In the genomic region with DNA sequence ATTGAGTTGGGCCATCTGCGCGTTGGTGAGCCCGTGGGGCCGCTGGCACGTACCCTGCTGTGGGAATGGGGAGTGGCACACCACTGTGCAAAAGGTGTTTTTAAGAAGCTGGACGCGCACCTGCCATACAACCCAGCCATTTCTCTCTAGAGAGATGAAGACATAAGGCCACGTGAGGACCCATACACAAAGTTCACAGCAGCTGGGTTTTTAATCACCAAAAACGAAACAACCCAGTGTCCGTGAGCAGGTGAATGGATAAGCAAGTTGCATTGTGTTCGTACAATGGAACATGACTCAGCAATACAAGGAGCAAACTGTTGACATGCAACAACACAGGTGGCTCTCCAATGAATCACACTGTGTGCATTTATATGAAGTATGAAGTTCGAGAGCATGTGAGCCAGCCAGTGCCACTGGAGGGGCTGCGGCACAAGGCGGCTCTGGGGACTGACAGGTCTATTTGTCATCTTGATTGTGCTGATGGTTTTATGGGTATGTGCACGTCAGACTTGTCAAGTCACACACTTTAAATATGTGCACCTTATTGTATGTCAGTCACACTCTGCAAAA, we compare ENCODE assay signal across 16 cellular contexts. TPM values are rescaled to one million over a fixed set of nuclear protein-coding genes. Genes with fewer than 3 reads are reported as not detected.
DNase-seq lines count a peak whose midpoint lies in the region; ATAC-seq, FAIRE-seq and TF ChIP-seq lines count a peak whose summit lies in the region.
"Had no signal": no experiment of that assay in that cellular context is flagged by ENCODE, and none has a peak within 500 bp of the region (broad histone marks: within the 10 kb centered on the region; RNA-seq: fewer than 3 reads in every experiment).

No MANE protein-coding gene starts in this region.

- BruUV-seq in GM12878 (replicated peaks; lab: Mats Ljungman, UMichigan): no TSS peak

- H3K4me2 ChIP-seq in GM12878 (ENCODE audit: control insufficient read depth, insufficient read depth) (peak overlapping the region; percentile 21; the same call in 1 of the 2 replicates), neuronal stem cell (ENCODE audit: insufficient read depth, low read length, poor library complexity, severe bottlenecking) (no peak overlapping the region)
- H3K4me2 ChIP-seq: neural progenitor cell had no signal

- DNase-seq in activated CD4-positive, alpha-beta T cell treated with anti-CD3 and anti-CD28 coated beads for 36 hours: no peak
- DNase-seq in activated CD4-positive, alpha-beta T cell treated with anti-CD3 and anti-CD28 coated beads, Interleukin-2, amount 50 U/mL, for 4 hours: no peak
- DNase-seq in NCI-H2107 treated with DMSO at 0.1 percent for 48 hours (lab: John Stamatoyannopoulos, UW; ENCODE audit: unreplicated experiment) (peak; percentile 90), GM12878 (ENCODE audit: low read depth, low spot score) (no peak), putamen (ENCODE audit: low spot score) (no peak), neuronal stem cell (ENCODE audit: low spot score) (no peak), NCI-H226 (no peak)
- DNase-seq: activated naive CD8-positive, alpha-beta T cell treated with anti-CD3 and anti-CD28 coated beads, Interleukin-2, amount 10 ng/mL, durations not matched to agents 7 days and 5 days; cortex of kidney; EL had no signal

- H3K27ac ChIP-seq in GM12878 (ENCODE audit: control insufficient read depth, insufficient read depth) (no peak overlapping the region), neuronal stem cell (replicated peaks; ENCODE audit: low read length) (no peak overlapping the region)
- H3K27ac ChIP-seq: neural progenitor cell, Peyer's patch had no signal

- ATAC-seq in activated CD4-positive, alpha-beta T cell treated with anti-CD3 and anti-CD28 coated beads for 36 hours: peak; percentile 30
- ATAC-seq in GM12878: peak; percentile 36
- peak; percentile 50 for ATAC-seq in stimulated activated memory B cell treated with anti-CD40 and anti-IgM and Interleukin-4, amounts not matched to agents 10 μg/mL and 1 μg/mL and 100 μg/mL, for 72 hours

- intact Hi-C loops in activated CD4-positive, alpha-beta T cell treated with anti-CD3 and anti-CD28 coated beads for 36 hours (cut with DNase I, micrococcal nuclease): no loop called here
- intact Hi-C loops in GM12878 (cut with micrococcal nuclease; ENCODE audit: unreplicated experiment): no loop called here

- H2BK5ac ChIP-seq in neuronal stem cell (ENCODE audit: low read length): no peak overlapping the region

- H3K36me3 ChIP-seq in GM12878 (ENCODE audit: control insufficient read depth in 2 of 2, insufficient read depth in 2 of 2, low read length in 1 of 2) (no peaks in the 10 kb centered on the region), neuronal stem cell (replicated peaks in 1 of 2; ENCODE audit: control insufficient read depth in 2 of 2, insufficient read depth in 2 of 2, low read length in 2 of 2) (no peaks in the 10 kb centered on the region)
- H3K36me3 ChIP-seq: neural progenitor cell, Peyer's patch had no signal

- no peak overlapping the region for H3K14ac ChIP-seq in neuronal stem cell (ENCODE audit: low read length)

- peaks cover 12% of the 10 kb centered on the region for H3K27me3 Mint-ChIP-seq in activated CD4-positive, alpha-beta T cell treated with anti-CD3 and anti-CD28 coated beads for 36 hours
- peaks cover 33% of the 10 kb centered on the region for H3K27me3 Mint-ChIP-seq in stimulated activated memory B cell treated with anti-CD40 and anti-IgM and Interleukin-4, amounts not matched to agents 10 μg/mL and 1 μg/mL and 100 μg/mL, for 72 hours

- H3K18ac ChIP-seq in neuronal stem cell (ENCODE audit: low read length): no peak overlapping the region

- CTCF ChIA-PET in activated CD4-positive, alpha-beta T cell treated with anti-CD3 and anti-CD28 coated beads for 36 hours (lab: Charles Lee): interaction anchor here (0.6 kb wide), 1 partner anchor 75 kb away, joined by 3 read pairs; no protein-coding TSS in a partner anchor
- CTCF ChIA-PET in GM12878 (lab: Yijun Ruan, JAX): no interaction called here

- no peaks in the 10 kb centered on the region for H3K79me2 ChIP-seq in GM12878 (ENCODE audit: control insufficient read depth, insufficient read depth, low read length)

- no peaks in the 10 kb centered on the region; a peak in 1 of 4 replicates for H3K27me3 ChIP-seq in GM12878 (replicated peaks in 1 of 2; ENCODE audit: control insufficient read depth in 2 of 2, insufficient read depth in 2 of 2, low read length in 1 of 2)
- peaks cover 0 to 17% (median 0%) of the 10 kb centered on the region in 3 experiments for H3K27me3 ChIP-seq in neuronal stem cell (ENCODE audit: control insufficient read depth in 3 of 3, insufficient read depth in 3 of 3, low read depth in 1 of 3, low read length in 3 of 3)
- H3K27me3 ChIP-seq: neural progenitor cell, Peyer's patch had no signal

- H2BK12ac ChIP-seq in neuronal stem cell (ENCODE audit: low read length): no peak overlapping the region

- H3K79me1 ChIP-seq in neuronal stem cell (ENCODE audit: low read depth, low read length): no peaks in the 10 kb centered on the region

- no peak overlapping the region for H3K4ac ChIP-seq in neuronal stem cell (ENCODE audit: low read length)

- RAD21 ChIA-PET in GM12878 (lab: Charles Lee; ENCODE audit: unreplicated experiment): no interaction called here

- no peaks in the 10 kb centered on the region for H3K9me3 ChIP-seq in GM12878 (replicated peaks; ENCODE audit: control insufficient read depth, insufficient read depth, low read length)
- H3K9me3 ChIP-seq in neuronal stem cell (replicated peaks in 1 of 2; ENCODE audit: control insufficient read depth in 2 of 2, insufficient read depth in 1 of 2, low read depth in 1 of 2, low read length in 2 of 2): no peaks in the 10 kb centered on the region
- H3K9me3 ChIP-seq: Peyer's patch had no signal

- no peak overlapping the region for H2AK5ac ChIP-seq in neuronal stem cell (ENCODE audit: low read depth, low read length)

- TF ChIP-seq EP300 in GM12878 (IDR thresholded peaks at IDR 0.05; ENCODE audit: borderline replicate concordance in 1 of 2, control insufficient read depth in 1 of 2, low read depth in 2 of 2, low read length in 2 of 2): no peak

- no peak for TF ChIP-seq RAD21 in GM12878 (IDR thresholded peaks at IDR 0.05; ENCODE audit: insufficient read depth, low read depth, low read length)

- H3K9ac ChIP-seq in GM12878 (ENCODE audit: control insufficient read depth, insufficient read depth, low read length): no peak overlapping the region
- no peak overlapping the region for H3K9ac ChIP-seq in neuronal stem cell (ENCODE audit: low read depth, low read length, poor library complexity)
- H3K9ac ChIP-seq: neural progenitor cell had no signal

- SMC1A ChIA-PET in GM12878 (lab: Charles Lee; ENCODE audit: uncharacterized antibody, unreplicated experiment): no interaction called here

- peak; percentile 66 for FAIRE-seq in GM12878 (lab: Jason Lieb, UNC)

- POLR2A ChIA-PET in activated CD4-positive, alpha-beta T cell treated with anti-CD3 and anti-CD28 coated beads for 36 hours (lab: Charles Lee): interaction anchor here (0.6 kb wide), 1 partner anchor 56 kb away, joined by 3 read pairs; no protein-coding TSS in a partner anchor
- POLR2A ChIA-PET in GM12878 (lab: Charles Lee): no interaction called here

- no peaks in the 10 kb centered on the region for H3K9me3 Mint-ChIP-seq in activated CD4-positive, alpha-beta T cell treated with anti-CD3 and anti-CD28 coated beads for 36 hours (ENCODE audit: low read depth)
- no peaks in the 10 kb centered on the region for H3K9me3 Mint-ChIP-seq in stimulated activated memory B cell treated with anti-CD40 and anti-IgM and Interleukin-4, amounts not matched to agents 10 μg/mL and 1 μg/mL and 100 μg/mL, for 72 hours
- H3K9me3 Mint-ChIP-seq: activated naive CD8-positive, alpha-beta T cell treated with anti-CD3 and anti-CD28 coated beads, Interleukin-2, amount 10 ng/mL, durations not matched to agents 7 days and 5 days; neural progenitor cell; T-helper 2 cell treated with Interferon-gamma antibody and Interleukin-4, amounts not matched to agents 5 μg/mL and 100 μg/mL, for 36 hours had no signal

- H4K20me1 ChIP-seq in GM12878 (ENCODE audit: control insufficient read depth, insufficient read depth): no peaks in the 10 kb centered on the region

- no peak for TF ChIP-seq CTCF in GM12878 (IDR thresholded peaks at IDR 0.05 in 2 of 3, conservative IDR thresholded peaks at IDR 0.05 in 1 of 3; ENCODE audit: control insufficient read depth in 2 of 3, extremely low read depth in 1 of 3, insufficient read depth in 1 of 3, low read depth in 3 of 3, low read length in 3 of 3)

- H3K4me3 ChIP-seq in GM12878: no peak overlapping the region
- no peak overlapping the region for H3K4me3 ChIP-seq in neuronal stem cell (ENCODE audit: low read length in 2 of 2)
- H3K4me3 ChIP-seq: neural progenitor cell, Peyer's patch had no signal

- WGBS in GM12878 (ENCODE audit: insufficient coverage, insufficient replicate concordance, low lambda C conversion rate, missing lambda C conversion rate): 17% methylated on average over 15 of the region's 15 CpGs
- WGBS in neuronal stem cell (ENCODE audit: extremely low coverage in 2 of 2, insufficient read length in 2 of 2, insufficient replicate concordance in 1 of 2), 2 donors: no CpG with 5 or more reads among the region's 15 CpGs

- no peak overlapping the region for H2BK120ac ChIP-seq in neuronal stem cell (ENCODE audit: low read depth, low read length)

- H3K4me1 ChIP-seq in GM12878 (ENCODE audit: control insufficient read depth, insufficient read depth, low read length) (peaks cover 3% of the 10 kb centered on the region; the same call in 1 of the 2 replicates), neuronal stem cell (ENCODE audit: control insufficient read depth in 2 of 2, insufficient read depth in 1 of 2, low read depth in 1 of 2, low read length in 2 of 2) (peaks cover 1 to 3% of the 10 kb centered on the region in 2 donors)
- H3K4me1 ChIP-seq: neural progenitor cell, Peyer's patch had no signal

- H4K8ac ChIP-seq in neuronal stem cell (ENCODE audit: low read depth, low read length): no peak overlapping the region

- H4K91ac ChIP-seq in neuronal stem cell (ENCODE audit: low read depth, low read length, poor library complexity): no peak overlapping the region

- peak overlapping the region; percentile 21; the same call in 1 of the 2 replicates for H2AFZ ChIP-seq in GM12878 (ENCODE audit: control insufficient read depth, low read depth, low read length)
- no peak overlapping the region for H2AFZ ChIP-seq in neuronal stem cell (ENCODE audit: low read length)
- H2AFZ ChIP-seq: neural progenitor cell had no signal

- H3K4me3 Mint-ChIP-seq in activated CD4-positive, alpha-beta T cell treated with anti-CD3 and anti-CD28 coated beads for 36 hours: no peak overlapping the region
- no peak overlapping the region for H3K4me3 Mint-ChIP-seq in stimulated activated memory B cell treated with anti-CD40 and anti-IgM and Interleukin-4, amounts not matched to agents 10 μg/mL and 1 μg/mL and 100 μg/mL, for 72 hours
- H3K4me3 Mint-ChIP-seq: activated naive CD8-positive, alpha-beta T cell treated with anti-CD3 and anti-CD28 coated beads, Interleukin-2, amount 10 ng/mL, durations not matched to agents 7 days and 5 days; neural progenitor cell; T-helper 2 cell treated with Interferon-gamma antibody and Interleukin-4, amounts not matched to agents 5 μg/mL and 100 μg/mL, for 36 hours had no signal

- no peaks in the 10 kb centered on the region for H3K36me3 Mint-ChIP-seq in activated CD4-positive, alpha-beta T cell treated with anti-CD3 and anti-CD28 coated beads for 36 hours (ENCODE audit: low read depth)
- no peaks in the 10 kb centered on the region for H3K36me3 Mint-ChIP-seq in stimulated activated memory B cell treated with anti-CD40 and anti-IgM and Interleukin-4, amounts not matched to agents 10 μg/mL and 1 μg/mL and 100 μg/mL, for 72 hours
- H3K36me3 Mint-ChIP-seq: activated naive CD8-positive, alpha-beta T cell treated with anti-CD3 and anti-CD28 coated beads, Interleukin-2, amount 10 ng/mL, durations not matched to agents 7 days and 5 days; neural progenitor cell had no signal

- no peak overlapping the region for H2BK15ac ChIP-seq in neuronal stem cell (ENCODE audit: low read length)

- in situ Hi-C loops in GM12878 (cut with MboI): no loop called here

- H3K4me1 Mint-ChIP-seq in activated CD4-positive, alpha-beta T cell treated with anti-CD3 and anti-CD28 coated beads for 36 hours: no peaks in the 10 kb centered on the region
- H3K4me1 Mint-ChIP-seq in stimulated activated memory B cell treated with anti-CD40 and anti-IgM and Interleukin-4, amounts not matched to agents 10 μg/mL and 1 μg/mL and 100 μg/mL, for 72 hours: peaks cover 11% of the 10 kb centered on the region
- H3K4me1 Mint-ChIP-seq: activated naive CD8-positive, alpha-beta T cell treated with anti-CD3 and anti-CD28 coated beads, Interleukin-2, amount 10 ng/mL, durations not matched to agents 7 days and 5 days had no signal

- no peak overlapping the region for H3K27ac Mint-ChIP-seq in activated CD4-positive, alpha-beta T cell treated with anti-CD3 and anti-CD28 coated beads for 36 hours
- no peak overlapping the region for H3K27ac Mint-ChIP-seq in stimulated activated memory B cell treated with anti-CD40 and anti-IgM and Interleukin-4, amounts not matched to agents 10 μg/mL and 1 μg/mL and 100 μg/mL, for 72 hours
- H3K27ac Mint-ChIP-seq: activated naive CD8-positive, alpha-beta T cell treated with anti-CD3 and anti-CD28 coated beads, Interleukin-2, amount 10 ng/mL, durations not matched to agents 7 days and 5 days; neural progenitor cell; T-helper 2 cell treated with Interferon-gamma antibody and Interleukin-4, amounts not matched to agents 5 μg/mL and 100 μg/mL, for 36 hours had no signal

- H3K23ac ChIP-seq in neuronal stem cell (ENCODE audit: low read depth, low read length, poor library complexity): no peak overlapping the region

- TF ChIP-seq POLR2A in GM12878 (IDR thresholded peaks at IDR 0.05; ENCODE audit: low read depth, low read length): no peak

RNA-seq across cellular contexts. Expression of gene PANX2, which starts 30.6 kb away (rescaled TPM):
- total RNA-seq in activated CD4-positive, alpha-beta T cell treated with anti-CD3 and anti-CD28 coated beads for 36 hours: 1 to 10 TPM; 2.2 to 2.7 TPM
- total RNA-seq in GM12878 (2013; cell fraction: nucleolus; rRNA removed): 0.35 and 0.44 TPM in 2 replicates
- total RNA-seq in GM12878 (2014; rRNA removed) (0.17 TPM in 1 of 2 replicates, not detected in the other), GM12878 (2014; rRNA removed; fragmentation: Illumina TruSeq; extraction: Trizol) (0.04 TPM in 1 of 2 replicates, not detected in the other), GM12878 (2021) (0.32 and 0.44 TPM in 2 replicates)
- polyA plus RNA-seq in GM12878 (2011; ENCODE audit: low read depth): 0.18 TPM
- polyA plus RNA-seq in GM12878 (2011; rRNA removed) (0.04 TPM in 1 of 2 replicates, not detected in the other), GM12878 (2014; fragmentation: Illumina TruSeq; extraction: Trizol) (not detected in 2 replicates), GM12878 (2014; fragmentation: Nextera tagmentation; extraction: Ambion mirVana) (not detected), GM12878 (2014; rRNA removed) (0.19 and 0.37 TPM in 2 replicates), GM12878 (2016; fragmentation: Nextera tagmentation; extraction: Ambion mirVana) (not detected)
- polyA plus RNA-seq in GM12878 (2011; cell fraction: cytosol; rRNA removed): 0.07 and 0.08 TPM in 2 replicates
- polyA plus RNA-seq in GM12878 (2011; cell fraction: nucleus; rRNA removed): 0.63 and 0.73 TPM in 2 replicates
- polyA plus RNA-seq in GM12878 (2012): 0.80 TPM in 2 replicates
- polyA minus RNA-seq in GM12878 (2011; rRNA and poly(A)+ RNA removed): 0.15 TPM in 1 of 2 replicates, not detected in the other
- 0.31 TPM in 1 of 2 replicates, not detected in the other for polyA minus RNA-seq in GM12878 (2011; cell fraction: cytosol; rRNA and poly(A)+ RNA removed)
- polyA minus RNA-seq in GM12878 (2011; cell fraction: nucleus; rRNA and poly(A)+ RNA removed): not detected in 2 replicates
- 3.0 TPM for polyA plus RNA-seq in neuronal stem cell (2013, experiment 1 of 2)
- polyA plus RNA-seq in neuronal stem cell (2013, experiment 2 of 2): 3.1 TPM

RNA-seq across cellular contexts. Expression of gene TRABD, which starts 45.8 kb away (rescaled TPM):
- 10 to 100 TPM; 60.7 to 74.5 TPM for total RNA-seq in activated CD4-positive, alpha-beta T cell treated with anti-CD3 and anti-CD28 coated beads for 36 hours
- total RNA-seq in GM12878 (2013; cell fraction: nucleolus; rRNA removed): 46.9 and 56.0 TPM in 2 replicates
- total RNA-seq in GM12878 (2014; rRNA removed) (60.8 and 83.1 TPM in 2 replicates), GM12878 (2014; rRNA removed; fragmentation: Illumina TruSeq; extraction: Trizol) (15.6 and 18.4 TPM in 2 replicates), GM12878 (2021) (111 and 116 TPM in 2 replicates)
- polyA plus RNA-seq in GM12878 (2011; ENCODE audit: low read depth): 24.6 TPM
- polyA plus RNA-seq in GM12878 (2011; rRNA removed) (15.5 and 33.0 TPM in 2 replicates), GM12878 (2014; fragmentation: Illumina TruSeq; extraction: Trizol) (0.93 and 9.0 TPM in 2 replicates), GM12878 (2014; fragmentation: Nextera tagmentation; extraction: Ambion mirVana) (1 to 10 TPM in 1 of 2 experiments, under 1 TPM in 1; 0.43 to 2.2 TPM), GM12878 (2014; rRNA removed) (106 and 125 TPM in 2 replicates), GM12878 (2016; fragmentation: Nextera tagmentation; extraction: Ambion mirVana) (100 to 1,000 TPM in 1 of 2 experiments, 10 to 100 TPM in 1; 93.4 to 109 TPM)
- polyA plus RNA-seq in GM12878 (2011; cell fraction: cytosol; rRNA removed): 51.3 and 72.8 TPM in 2 replicates
- polyA plus RNA-seq in GM12878 (2011; cell fraction: nucleus; rRNA removed): 268 and 321 TPM in 2 replicates
- 77.8 and 82.8 TPM in 2 replicates for polyA plus RNA-seq in GM12878 (2012)
- 19.8 and 41.7 TPM in 2 replicates for polyA minus RNA-seq in GM12878 (2011; rRNA and poly(A)+ RNA removed)
- polyA minus RNA-seq in GM12878 (2011; cell fraction: cytosol; rRNA and poly(A)+ RNA removed): 20.7 and 20.9 TPM in 2 replicates
- polyA minus RNA-seq in GM12878 (2011; cell fraction: nucleus; rRNA and poly(A)+ RNA removed): 23.6 and 31.1 TPM in 2 replicates
- polyA plus RNA-seq in neuronal stem cell (2013, experiment 1 of 2): 34.5 TPM
- 33.8 TPM for polyA plus RNA-seq in neuronal stem cell (2013, experiment 2 of 2)

RNA-seq across cellular contexts. Expression of gene MOV10L1, which starts 50.1 kb away (rescaled TPM):
- total RNA-seq in activated CD4-positive, alpha-beta T cell treated with anti-CD3 and anti-CD28 coated beads for 36 hours: under 1 TPM in 1 of 2 experiments, not detected in 1; 0.11 TPM
- not detected in 2 replicates for total RNA-seq in GM12878 (2013; cell fraction: nucleolus; rRNA removed)
- total RNA-seq in GM12878 (2014; rRNA removed): not detected in 2 replicates
- total RNA-seq in GM12878 (2014; rRNA removed; fragmentation: Illumina TruSeq; extraction: Trizol): not detected in 2 replicates
- total RNA-seq in GM12878 (2021): not detected in 2 replicates
- polyA plus RNA-seq in GM12878 (2011; ENCODE audit: low read depth): not detected
- not detected in 2 replicates for polyA plus RNA-seq in GM12878 (2011; rRNA removed)
- polyA plus RNA-seq in GM12878 (2011; cell fraction: cytosol; rRNA removed): not detected in 2 replicates
- not detected in 2 replicates for polyA plus RNA-seq in GM12878 (2011; cell fraction: nucleus; rRNA removed)
- polyA plus RNA-seq in GM12878 (2012): 0.10 and 0.18 TPM in 2 replicates
- polyA plus RNA-seq in GM12878 (2014; fragmentation: Illumina TruSeq; extraction: Trizol): not detected in 2 replicates
- not detected for polyA plus RNA-seq in GM12878 (2014; fragmentation: Nextera tagmentation; extraction: Ambion mirVana)
- polyA plus RNA-seq in GM12878 (2014; rRNA removed): 0.22 TPM in 1 of 2 replicates, not detected in the other
- polyA plus RNA-seq in GM12878 (2016; fragmentation: Nextera tagmentation; extraction: Ambion mirVana): not detected
- not detected in 2 replicates for polyA minus RNA-seq in GM12878 (2011; rRNA and poly(A)+ RNA removed)
- not detected in 2 replicates for polyA minus RNA-seq in GM12878 (2011; cell fraction: cytosol; rRNA and poly(A)+ RNA removed)
- not detected in 2 replicates for polyA minus RNA-seq in GM12878 (2011; cell fraction: nucleus; rRNA and poly(A)+ RNA removed)
- 0.03 TPM for polyA plus RNA-seq in neuronal stem cell (2013, experiment 1 of 2)
- 0.07 TPM for polyA plus RNA-seq in neuronal stem cell (2013, experiment 2 of 2)
- total RNA-seq: activated naive CD8-positive, alpha-beta T cell treated with anti-CD3 and anti-CD28 coated beads, Interleukin-2, amount 10 ng/mL, durations not matched to agents 7 days and 5 days; left lobe of liver had no signal

RNA-seq across cellular contexts. Expression of gene MLC1, which starts 54.7 kb away (rescaled TPM):
- not detected for total RNA-seq in activated CD4-positive, alpha-beta T cell treated with anti-CD3 and anti-CD28 coated beads for 36 hours
- not detected in 2 replicates for total RNA-seq in GM12878 (2013; cell fraction: nucleolus; rRNA removed)
- total RNA-seq in GM12878 (2014; rRNA removed) (not detected in 2 replicates), GM12878 (2014; rRNA removed; fragmentation: Illumina TruSeq; extraction: Trizol) (not detected in 2 replicates), GM12878 (2021) (not detected in 2 replicates)
- not detected for polyA plus RNA-seq in GM12878 (2011; ENCODE audit: low read depth)
- polyA plus RNA-seq in GM12878 (2011; rRNA removed) (0.07 TPM in 1 of 2 replicates, not detected in the other), GM12878 (2014; fragmentation: Illumina TruSeq; extraction: Trizol) (0.03 TPM in 1 of 2 replicates, not detected in the other), GM12878 (2014; fragmentation: Nextera tagmentation; extraction: Ambion mirVana) (not detected), GM12878 (2014; rRNA removed) (not detected in 2 replicates), GM12878 (2016; fragmentation: Nextera tagmentation; extraction: Ambion mirVana) (under 1 TPM in 1 of 2 experiments, not detected in 1; 0.15 TPM)
- polyA plus RNA-seq in GM12878 (2011; cell fraction: cytosol; rRNA removed): 0.10 TPM in 2 replicates
- 0.07 and 0.12 TPM in 2 replicates for polyA plus RNA-seq in GM12878 (2011; cell fraction: nucleus; rRNA removed)
- 0.08 and 0.29 TPM in 2 replicates for polyA plus RNA-seq in GM12878 (2012)
- polyA minus RNA-seq in GM12878 (2011; rRNA and poly(A)+ RNA removed): 0.05 TPM in 1 of 2 replicates, not detected in the other
- polyA minus RNA-seq in GM12878 (2011; cell fraction: cytosol; rRNA and poly(A)+ RNA removed): not detected in 2 replicates
- polyA minus RNA-seq in GM12878 (2011; cell fraction: nucleus; rRNA and poly(A)+ RNA removed): not detected in 2 replicates
- polyA plus RNA-seq in neuronal stem cell (2013, experiment 1 of 2): 0.07 TPM
- 0.04 TPM for polyA plus RNA-seq in neuronal stem cell (2013, experiment 2 of 2)
- total RNA-seq: glomerular endothelial cell, left lobe of liver, Peyer's patch had no signal
